In the genomic region with DNA sequence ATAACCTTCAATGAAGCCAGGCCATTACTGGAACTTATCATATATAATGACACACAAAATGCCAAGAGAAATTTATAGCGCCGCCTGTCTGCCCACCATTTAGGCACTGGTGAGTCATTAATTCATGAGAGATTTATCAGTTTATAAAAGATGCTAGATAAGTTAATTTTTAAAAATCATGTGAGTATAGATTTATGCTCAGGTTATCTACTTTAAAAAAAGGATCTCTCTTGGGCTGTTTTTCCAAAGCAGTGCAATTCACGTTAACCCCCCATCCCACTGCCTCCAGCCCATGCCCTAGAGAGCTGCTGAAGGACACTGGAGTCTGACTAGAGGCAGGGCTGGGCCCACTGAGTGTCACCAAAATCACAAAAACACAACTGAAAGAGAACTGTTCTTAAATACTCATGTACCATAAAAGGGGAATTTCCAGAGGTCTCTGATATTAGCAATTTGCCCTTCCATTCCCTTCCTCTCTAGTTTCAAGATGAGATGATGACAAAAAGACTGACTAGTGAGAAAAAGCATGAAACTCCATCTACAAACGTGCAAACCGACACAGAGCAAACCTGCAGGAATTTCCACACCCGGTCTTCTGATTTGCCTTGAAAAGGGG, we compare ENCODE assay signal across 9 cellular contexts.
DNase-seq lines count a peak whose midpoint lies in the region; TF ChIP-seq lines count a peak whose summit lies in the region.
"Had no signal": no experiment of that assay in that cellular context is flagged by ENCODE, and none has a peak within 500 bp of the region (broad histone marks: within the 10 kb centered on the region; RNA-seq: fewer than 3 reads in every experiment).

No MANE protein-coding gene starts in this region.

- H3K9ac ChIP-seq in KMS-11, result peak overlapping the region; percentile 67

- H3K27ac Mint-ChIP-seq in activated naive CD8-positive, alpha-beta T cell treated with anti-CD3 and anti-CD28 coated beads for 36 hours, result peak overlapping the region; percentile 98

- H3K4me3 Mint-ChIP-seq in activated naive CD8-positive, alpha-beta T cell treated with anti-CD3 and anti-CD28 coated beads for 36 hours, result peak overlapping the region; percentile 85

- no peaks in the 10 kb centered on the region for H3K27me3 ChIP-seq in KMS-11 (ENCODE audit: insufficient read depth, low read depth)
- no peaks in the 10 kb centered on the region for H3K27me3 ChIP-seq in thymus (ENCODE audit: control insufficient read depth, insufficient read depth)

- peaks cover 4% of the 10 kb centered on the region for H3K9me3 Mint-ChIP-seq in activated naive CD8-positive, alpha-beta T cell treated with anti-CD3 and anti-CD28 coated beads for 36 hours

- H3K4me3 ChIP-seq in KMS-11 (IDR thresholded peaks at IDR 0.05; ENCODE audit: insufficient read depth, low read depth, low read length) (no peak overlapping the region), thymus (ENCODE audit: low read length) (no peak overlapping the region)

- no peak overlapping the region for H2AFZ ChIP-seq in KMS-11 (ENCODE audit: low read depth)

- TF ChIP-seq CTCF in KMS-11 (conservative IDR thresholded peaks at IDR 0.05; ENCODE audit: low read depth, low read length), result peak; percentile 54

- peaks cover 33% of the 10 kb centered on the region; the same call in 1 of the 2 replicates for H3K79me2 ChIP-seq in KMS-11 (ENCODE audit: insufficient read depth, low read depth)

- no peaks in the 10 kb centered on the region for H3K27me3 Mint-ChIP-seq in activated naive CD8-positive, alpha-beta T cell treated with anti-CD3 and anti-CD28 coated beads for 36 hours

- peaks cover 99% of the 10 kb centered on the region for H3K4me1 Mint-ChIP-seq in activated naive CD8-positive, alpha-beta T cell treated with anti-CD3 and anti-CD28 coated beads for 36 hours

- H3K36me3 ChIP-seq in KMS-11 (ENCODE audit: insufficient read depth) (no peaks in the 10 kb centered on the region), thymus (ENCODE audit: control insufficient read depth, insufficient read depth) (no peaks in the 10 kb centered on the region)

- H3K4me1 ChIP-seq in KMS-11 (ENCODE audit: low read depth, poor library complexity, severe bottlenecking) (peaks cover 93% of the 10 kb centered on the region), thymus (ENCODE audit: control insufficient read depth, insufficient read depth, low read length) (peaks cover 48% of the 10 kb centered on the region)

- WGBS in thymus, result 92% methylated on average over 6 of the region's 6 CpGs

- H3K36me3 Mint-ChIP-seq in activated naive CD8-positive, alpha-beta T cell treated with anti-CD3 and anti-CD28 coated beads for 36 hours, result peaks cover 63% of the 10 kb centered on the region

- H3K27ac ChIP-seq in KMS-11 (peak overlapping the region; percentile 94), thymus (ENCODE audit: low read depth) (peak overlapping the region; percentile 94), caudate nucleus (ENCODE audit: low read depth, low read length) (no peak overlapping the region)
- H3K27ac ChIP-seq: 22Rv1 had no signal

- H3K9me3 ChIP-seq in thymus (ENCODE audit: control insufficient read depth), result no peaks in the 10 kb centered on the region

- H4K20me1 ChIP-seq in KMS-11 (ENCODE audit: insufficient read depth), result no peaks in the 10 kb centered on the region

- peak; percentile 28 for DNase-seq in DMS53 (lab: John Stamatoyannopoulos, UW)
- no peak for DNase-seq in DMS53 treated with DMSO at 0.1 percent for 48 hours (lab: John Stamatoyannopoulos, UW; ENCODE audit: unreplicated experiment)
- peak; percentile 63 for DNase-seq in activated naive CD8-positive, alpha-beta T cell treated with anti-CD3 and anti-CD28 coated beads for 36 hours
- DNase-seq in caudate nucleus (lab: John Stamatoyannopoulos, UW), result no peak
- DNase-seq in cerebellar nuclear complex (lab: John Stamatoyannopoulos, UW), result no peak
- DNase-seq in retina, result no peak

- H3K4me2 ChIP-seq in KMS-11, result peak overlapping the region; percentile 98

Comparison
In these comparisons a context has a peak if more than half of its experiments do, and no peak if none do; other contexts are left out.
1. DNase-seq: peak in DMS53 (single experiment) and activated naive CD8-positive, alpha-beta T cell treated with anti-CD3 and anti-CD28 coated beads for 36 hours (single experiment); none in DMS53 treated with DMSO at 0.1 percent for 48 hours (single experiment), caudate nucleus (0 of 61), cerebellar nuclear complex (0 of 2) and retina (single experiment).